23 cellular contexts compared by ENCODE assay signal in genomic region chr18:37447959-37448916, GRCh38.
DNase-seq lines count a peak whose midpoint lies in the region; ATAC-seq, FAIRE-seq and TF ChIP-seq lines count a peak whose summit lies in the region.
"Had no signal": no experiment of that assay in that cellular context is flagged by ENCODE, and none has a peak within 500 bp of the region (broad histone marks: within the 10 kb centered on the region; RNA-seq: fewer than 3 reads in every experiment).

No MANE protein-coding gene starts in this region.

- H2BK15ac ChIP-seq in IMR-90 (ENCODE audit: low read depth, low read length): no peak overlapping the region
- no peak overlapping the region for H2BK15ac ChIP-seq in mesenchymal stem cell (ENCODE audit: low read depth, poor library complexity, severe bottlenecking)

- peaks cover 14% of the 10 kb centered on the region; the same call in 1 of the 2 replicates for H3K27me3 ChIP-seq in IMR-90 (ENCODE audit: control insufficient read depth, insufficient read depth, low read length)
- H3K27me3 ChIP-seq in bronchial epithelial cell (ENCODE audit: control insufficient read depth, insufficient read depth, low read length): no peaks in the 10 kb centered on the region
- H3K27me3 ChIP-seq in mesenchymal stem cell (ENCODE audit: control insufficient read depth in 1 of 2, insufficient read depth in 1 of 2, low read length in 2 of 2): peaks cover 57 to 72% of the 10 kb centered on the region in 2 experiments
- no peaks in the 10 kb centered on the region for H3K27me3 ChIP-seq in trophoblast cell (ENCODE audit: insufficient read depth, low read length)

- CTCF ChIA-PET in IMR-90 (lab: Yijun Ruan, JAX): no interaction called here

- H4K91ac ChIP-seq in IMR-90 (ENCODE audit: insufficient read depth, low read depth, low read length) (no peak overlapping the region), mesenchymal stem cell (ENCODE audit: low read length) (peak overlapping the region; percentile 74), trophoblast cell (ENCODE audit: low read depth, low read length) (no peak overlapping the region)

- in situ Hi-C loops in IMR-90 (cut with MboI; ENCODE audit: low sequenced_read_pairs): loop anchor here (10.0 kb wide), 1 partner anchor 53 kb away; no protein-coding TSS in a partner anchor

- H3K4me3 Mint-ChIP-seq in activated T-cell treated with anti-CD3 and anti-CD28 coated beads, Interleukin-2, amount 50 U/mL, for 72 hours: no peak overlapping the region
- H3K4me3 Mint-ChIP-seq: CD4-positive, alpha-beta memory T cell; HFFc6 had no signal

- H4K8ac ChIP-seq in IMR-90 (ENCODE audit: low read depth in 2 of 2, low read length in 2 of 2) (no peak overlapping the region), mesenchymal stem cell (ENCODE audit: low read length) (no peak overlapping the region), trophoblast cell (ENCODE audit: low read depth, low read length) (no peak overlapping the region)

- intact Hi-C loops in IMR-90 (cut with micrococcal nuclease): no loop called here

- H2BK5ac ChIP-seq in IMR-90 (ENCODE audit: low read depth, low read length, poor library complexity, severe bottlenecking) (no peak overlapping the region), mesenchymal stem cell (ENCODE audit: low read depth, low read length, poor library complexity, severe bottlenecking) (no peak overlapping the region), trophoblast cell (ENCODE audit: low read depth, low read length, poor library complexity) (no peak overlapping the region)

- TF ChIP-seq POLR2A in IMR-90 (IDR thresholded peaks at IDR 0.05; ENCODE audit: low read depth, low read length): no peak

- no peak overlapping the region for H2AK9ac ChIP-seq in IMR-90 (replicated peaks; ENCODE audit: low read depth, low read length, poor library complexity)

- H3K27ac ChIP-seq in IMR-90 (ENCODE audit: insufficient read depth, low read length) (no peak overlapping the region), mesenchymal stem cell (ENCODE audit: low read length, poor library complexity, severe bottlenecking) (no peak overlapping the region), trophoblast cell (ENCODE audit: low read depth, low read length) (no peak overlapping the region)
- H3K27ac ChIP-seq: GM23248, RWPE1 had no signal

- no peaks in the 10 kb centered on the region for H3K9me3 Mint-ChIP-seq in activated T-cell treated with anti-CD3 and anti-CD28 coated beads, Interleukin-2, amount 50 U/mL, for 72 hours
- H3K9me3 Mint-ChIP-seq: HFFc6 had no signal

- POLR2A ChIA-PET in IMR-90 (lab: Charles Lee; ENCODE audit: unreplicated experiment): no interaction called here

- BruUV-seq in IMR-90 (replicated peaks; lab: Mats Ljungman, UMichigan): no TSS peak

- H3K4me2 ChIP-seq in IMR-90 (ENCODE audit: low read depth, low read length) (no peak overlapping the region), mesenchymal stem cell (ENCODE audit: low read length, poor library complexity, severe bottlenecking) (no peak overlapping the region), trophoblast cell (ENCODE audit: low read length) (no peak overlapping the region)

- H3K79me1 ChIP-seq in IMR-90 (ENCODE audit: low read depth in 1 of 2, low read length in 2 of 2) (no peaks in the 10 kb centered on the region), mesenchymal stem cell (replicated peaks; ENCODE audit: low read length, poor library complexity, severe bottlenecking) (no peaks in the 10 kb centered on the region), trophoblast cell (ENCODE audit: low read length) (peaks cover 16% of the 10 kb centered on the region)

- no peak overlapping the region for H4K5ac ChIP-seq in IMR-90 (ENCODE audit: low read depth, low read length)

- H2BK12ac ChIP-seq in mesenchymal stem cell (ENCODE audit: low read length in 2 of 2): peak overlapping the region in 1 of 2 experiments; percentile 52
- H2BK12ac ChIP-seq in trophoblast cell (ENCODE audit: low read length): no peak overlapping the region

- H3K14ac ChIP-seq in IMR-90 (replicated peaks; ENCODE audit: low read depth, low read length) (no peak overlapping the region), mesenchymal stem cell (ENCODE audit: low read length in 2 of 2) (peak overlapping the region in 1 of 2 experiments; percentile 9), trophoblast cell (ENCODE audit: low read length) (no peak overlapping the region)

- no peak overlapping the region for H2BK120ac ChIP-seq in IMR-90 (ENCODE audit: low read depth, low read length)
- no peak overlapping the region for H2BK120ac ChIP-seq in mesenchymal stem cell (ENCODE audit: low read depth, low read length)
- no peak overlapping the region for H2BK120ac ChIP-seq in trophoblast cell (ENCODE audit: insufficient read depth, low read length, poor library complexity)

- H3K4me3 ChIP-seq in IMR-90 (ENCODE audit: insufficient read depth, low read depth, low read length) (no peak overlapping the region), bronchial epithelial cell (ENCODE audit: low read depth, low read length) (no peak overlapping the region), mesenchymal stem cell (ENCODE audit: insufficient read depth in 1 of 2, low read depth in 1 of 2, low read length in 2 of 2) (peak overlapping the region in 1 of 2 experiments; percentile 7), trophoblast cell (ENCODE audit: low read depth, low read length) (no peak overlapping the region)
- H3K4me3 ChIP-seq: GM23248, HAP-1 had no signal

- TF ChIP-seq RAD21 in IMR-90 (IDR thresholded peaks at IDR 0.05; ENCODE audit: low read length): no peak

- H2AK5ac ChIP-seq in IMR-90 (ENCODE audit: low read depth, low read length) (no peak overlapping the region), mesenchymal stem cell (ENCODE audit: low read length, severe bottlenecking) (no peak overlapping the region), trophoblast cell (ENCODE audit: low read length) (peak overlapping the region; percentile 13)

- TF ChIP-seq CTCF in IMR-90 (conservative IDR thresholded peaks at IDR 0.05; ENCODE audit: low read depth, low read length): no peak
- TF ChIP-seq CTCF in bronchial epithelial cell (IDR thresholded peaks at IDR 0.05; ENCODE audit: insufficient read depth, low read length, severe bottlenecking): no peak

- WGBS in IMR-90 (ENCODE audit: extremely low coverage in 2 of 2, insufficient read length in 1 of 2), 2 experiments: 82% methylated on average over 12 of the region's 24 CpGs; no CpG with 5 or more reads in 1 of the 2 experiments
- 89% methylated on average over 24 of the region's 24 CpGs for WGBS in mesenchymal stem cell
- WGBS in trophoblast cell (ENCODE audit: extremely low coverage, insufficient coverage, insufficient read length): no CpG with 5 or more reads among the region's 24 CpGs

- H3K56ac ChIP-seq in IMR-90 (ENCODE audit: extremely low read depth, insufficient read depth, low read length): no peak overlapping the region

- H4K12ac ChIP-seq in trophoblast cell (ENCODE audit: low read depth, low read length): no peak overlapping the region

- H3K9me3 ChIP-seq in IMR-90 (ENCODE audit: control insufficient read depth, insufficient read depth, low read length) (no peaks in the 10 kb centered on the region), mesenchymal stem cell (ENCODE audit: control insufficient read depth, low read length) (no peaks in the 10 kb centered on the region), trophoblast cell (ENCODE audit: insufficient read depth, low read depth, low read length) (peaks cover 2% of the 10 kb centered on the region)
- H3K9me3 ChIP-seq: HAP-1 had no signal

- no peak overlapping the region for H2BK20ac ChIP-seq in IMR-90 (ENCODE audit: low read depth, low read length)

- DNase-seq in IMR-90 (no peak), bronchial epithelial cell (ENCODE audit: low read depth) (no peak), mesenchymal stem cell (no peak), trophoblast cell (no peak), NCI-H1105 (lab: John Stamatoyannopoulos, UW) (no peak)
- DNase-seq in activated T-cell treated with anti-CD3 and anti-CD28 coated beads, Interleukin-2, amount 50 U/mL, for 72 hours: no peak
- DNase-seq: CD4-positive, alpha-beta memory T cell; COR-L47; DMS53; GM23248; HFFc6; KBM-7; MM.1S; NCI-H1417; NCI-H1694; NCI-H2029 treated with DMSO at 0.1 percent for 48 hours; NCI-H2227 treated with DMSO at 0.1 percent for 48 hours; NCI-H526 treated with DMSO at 0.1 percent for 48 hours; SHP77 had no signal

- ATAC-seq in IMR-90 (ENCODE audit: low read depth): no peak
- ATAC-seq in activated T-cell treated with anti-CD3 and anti-CD28 coated beads, Interleukin-2, amount 50 U/mL, for 72 hours (replicated peaks in 1 of 2): no peak
- no peak for ATAC-seq in GM18868 (IDR thresholded peaks at IDR 0.05; ENCODE audit: unreplicated experiment)

- no peak overlapping the region for H3K27ac Mint-ChIP-seq in activated T-cell treated with anti-CD3 and anti-CD28 coated beads, Interleukin-2, amount 50 U/mL, for 72 hours
- H3K27ac Mint-ChIP-seq: CD4-positive, alpha-beta memory T cell; HFFc6 had no signal

- no peak overlapping the region for H3K4ac ChIP-seq in IMR-90 (ENCODE audit: low read depth, low read length)
- no peak overlapping the region for H3K4ac ChIP-seq in mesenchymal stem cell (ENCODE audit: low read depth in 1 of 2, low read length in 2 of 2)
- H3K4ac ChIP-seq in trophoblast cell (ENCODE audit: low read depth, low read length): no peak overlapping the region

- peak; percentile 84 for FAIRE-seq in bronchial epithelial cell (lab: Jason Lieb, UNC)
- FAIRE-seq: G401.6 had no signal

- H3K9ac ChIP-seq in IMR-90 (ENCODE audit: low read depth, low read length) (no peak overlapping the region), mesenchymal stem cell (ENCODE audit: low read length) (no peak overlapping the region), trophoblast cell (ENCODE audit: low read length) (no peak overlapping the region)
- H3K9ac ChIP-seq: GM23248 had no signal

- no peak overlapping the region for H3K18ac ChIP-seq in IMR-90 (ENCODE audit: low read depth, low read length)
- peak overlapping the region in 1 of 2 experiments; percentile 50 for H3K18ac ChIP-seq in mesenchymal stem cell (ENCODE audit: low read depth in 1 of 2, low read length in 2 of 2)
- no peak overlapping the region for H3K18ac ChIP-seq in trophoblast cell (ENCODE audit: low read length)

- H3K36me3 Mint-ChIP-seq in activated T-cell treated with anti-CD3 and anti-CD28 coated beads, Interleukin-2, amount 50 U/mL, for 72 hours (ENCODE audit: insufficient read depth in 2 of 2): no peaks in the 10 kb centered on the region
- H3K36me3 Mint-ChIP-seq: CD4-positive, alpha-beta memory T cell had no signal

- H3K36me3 ChIP-seq in IMR-90 (ENCODE audit: control insufficient read depth, insufficient read depth, low read length): no peaks in the 10 kb centered on the region
- no peaks in the 10 kb centered on the region for H3K36me3 ChIP-seq in bronchial epithelial cell (ENCODE audit: control insufficient read depth, insufficient read depth, low read length)
- H3K36me3 ChIP-seq in mesenchymal stem cell (ENCODE audit: control insufficient read depth in 1 of 2, insufficient read depth in 2 of 2, low read depth in 1 of 2, low read length in 2 of 2): no peaks in the 10 kb centered on the region
- H3K36me3 ChIP-seq in trophoblast cell (ENCODE audit: control insufficient read depth in 1 of 2, insufficient read depth in 2 of 2, low read length in 2 of 2): no peaks in the 10 kb centered on the region
- H3K36me3 ChIP-seq: HAP-1 had no signal

- H3K27me3 Mint-ChIP-seq in activated T-cell treated with anti-CD3 and anti-CD28 coated beads, Interleukin-2, amount 50 U/mL, for 72 hours (ENCODE audit: low read depth): no peaks in the 10 kb centered on the region

- no peaks in the 10 kb centered on the region for H3K4me1 Mint-ChIP-seq in activated T-cell treated with anti-CD3 and anti-CD28 coated beads, Interleukin-2, amount 50 U/mL, for 72 hours (ENCODE audit: low read depth)

- no peaks in the 10 kb centered on the region for H4K20me1 ChIP-seq in IMR-90 (ENCODE audit: insufficient read depth, low read length)

- no peaks in the 10 kb centered on the region for H3K79me2 ChIP-seq in trophoblast cell (ENCODE audit: control insufficient read depth, insufficient read depth, low read length, poor library complexity)

- no peak overlapping the region for H2AFZ ChIP-seq in IMR-90 (replicated peaks; ENCODE audit: low read length, poor library complexity)
- no peak overlapping the region for H2AFZ ChIP-seq in mesenchymal stem cell (ENCODE audit: low read depth, low read length)
- no peak overlapping the region for H2AFZ ChIP-seq in trophoblast cell (ENCODE audit: insufficient read depth, low read length, poor library complexity)
- H2AFZ ChIP-seq: GM23248 had no signal

- dilution Hi-C loops in IMR-90 (cut with HindIII; ENCODE audit: low sequenced_read_pairs, unreplicated experiment): no loop called here

- H3K9me1 ChIP-seq in IMR-90 (ENCODE audit: insufficient read depth, low read length): no peaks in the 10 kb centered on the region; the same call in 1 of the 2 replicates

- H3K4me1 ChIP-seq in IMR-90 (ENCODE audit: control insufficient read depth, insufficient read depth, low read length) (peaks cover 7% of the 10 kb centered on the region; the same call in 1 of the 2 replicates), mesenchymal stem cell (ENCODE audit: control insufficient read depth, insufficient read depth, low read depth, low read length) (peaks cover 4% of the 10 kb centered on the region), trophoblast cell (ENCODE audit: control insufficient read depth in 1 of 2, insufficient read depth in 2 of 2, low read length in 2 of 2) (peaks cover 31 to 41% of the 10 kb centered on the region in 2 experiments)
- H3K4me1 ChIP-seq: HAP-1 had no signal

- H3K23ac ChIP-seq in IMR-90 (ENCODE audit: low read depth, low read length): no peak overlapping the region
- no peak overlapping the region for H3K23ac ChIP-seq in mesenchymal stem cell (ENCODE audit: low read length in 2 of 2)
- no peak overlapping the region for H3K23ac ChIP-seq in trophoblast cell (ENCODE audit: low read length)
